Comparison of ENCODE assay signal across 21 cellular contexts in the genomic region with DNA sequence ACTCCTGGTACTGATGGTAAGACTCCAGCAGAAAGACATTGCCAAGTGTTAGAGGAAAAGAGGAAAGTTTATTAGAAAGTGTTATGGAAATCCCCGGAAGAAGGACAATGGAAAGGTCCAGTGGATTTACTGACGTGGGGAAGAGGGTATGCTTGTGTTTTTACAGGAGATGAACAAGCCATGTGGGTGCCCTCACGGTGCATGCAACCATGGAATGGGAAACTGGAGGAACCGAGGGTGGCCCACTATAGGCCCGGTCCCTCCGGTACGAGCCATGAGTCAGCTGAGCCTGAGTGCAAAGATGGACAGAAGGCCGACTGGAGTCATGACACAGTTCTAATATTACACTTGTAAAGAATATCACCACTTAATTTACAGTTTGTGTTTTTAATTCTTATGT.
DNase-seq lines count a peak whose midpoint lies in the region; ATAC-seq and TF ChIP-seq lines count a peak whose summit lies in the region.
"Had no signal": no experiment of that assay in that cellular context is flagged by ENCODE, and none has a peak within 500 bp of the region (broad histone marks: within the 10 kb centered on the region; RNA-seq: fewer than 3 reads in every experiment).

No MANE protein-coding gene starts in this region.

- H3K27ac ChIP-seq in 22Rv1 = peak overlapping the region; percentile 60
- peak overlapping the region; percentile 3 for H3K27ac ChIP-seq in hepatocyte
- H3K27ac ChIP-seq: A549; BLaER1 treated with 17β-estradiol and CSF1 and Interleukin-3, amounts not matched to agents 10 nM and 100 nM had no signal

- peaks cover 35% of the 10 kb centered on the region for H3K4me1 Mint-ChIP-seq in progenitor cell of endocrine pancreas (ENCODE audit: low read depth)
- no peaks in the 10 kb centered on the region for H3K4me1 Mint-ChIP-seq in activated CD4-positive, alpha-beta T cell treated with anti-CD3 and anti-CD28 coated beads, Interleukin-2, amount 10 ng/mL, durations not matched to agents 7 days and 5 days
- H3K4me1 Mint-ChIP-seq: CD14-positive monocyte; CD8-positive, alpha-beta memory T cell had no signal

- peak overlapping the region; percentile 8 for H3K27ac Mint-ChIP-seq in progenitor cell of endocrine pancreas
- H3K27ac Mint-ChIP-seq in activated CD4-positive, alpha-beta T cell treated with anti-CD3 and anti-CD28 coated beads, Interleukin-2, amount 10 ng/mL, durations not matched to agents 7 days and 5 days = no peak overlapping the region
- H3K27ac Mint-ChIP-seq: CD14-positive monocyte; CD4-positive, alpha-beta T cell; CD8-positive, alpha-beta memory T cell; GM23338; H9 had no signal

- H3K4me1 ChIP-seq in hepatocyte (ENCODE audit: insufficient read depth) = peaks cover 18% of the 10 kb centered on the region
- H3K4me1 ChIP-seq: BE2C; BLaER1 treated with 17β-estradiol and CSF1 and Interleukin-3, amounts not matched to agents 10 nM and 100 nM had no signal

- no peak for ATAC-seq in GM18867 (IDR thresholded peaks at IDR 0.05; ENCODE audit: unreplicated experiment)
- ATAC-seq: A549, GM23338, HCT116 had no signal

- CTCF ChIA-PET in HEK293T (lab: Yijun Ruan, JAX) = no interaction called here
- CTCF ChIA-PET in activated CD4-positive, alpha-beta T cell treated with anti-CD3 and anti-CD28 coated beads, Interleukin-2, amount 10 ng/mL, durations not matched to agents 7 days and 5 days (lab: Charles Lee) = no interaction called here

- no peak for DNase-seq in HEK293T (ENCODE audit: extremely low spot score)
- DNase-seq in hepatocyte (ENCODE audit: low spot score) = no peak
- no peak for DNase-seq in progenitor cell of endocrine pancreas (ENCODE audit: low spot score, unreplicated experiment)
- no peak for DNase-seq in foreskin melanocyte
- DNase-seq in activated CD4-positive, alpha-beta T cell treated with anti-CD3 and anti-CD28 coated beads, Interleukin-2, amount 10 ng/mL, durations not matched to agents 7 days and 5 days = no peak
- DNase-seq: 8988T; ACHN; AML-193; BE2C; Calu3; CD4-positive, alpha-beta T cell; CD8-positive, alpha-beta memory T cell; DND-41; H9 had no signal

- peak overlapping the region; percentile 73 for H3K4me2 ChIP-seq in hepatocyte
- H3K4me2 ChIP-seq: BLaER1 treated with 17β-estradiol and CSF1 and Interleukin-3, amounts not matched to agents 10 nM and 100 nM; GM23338 had no signal

- H3K79me2 ChIP-seq in hepatocyte = no peaks in the 10 kb centered on the region

- H3K27me3 Mint-ChIP-seq in progenitor cell of endocrine pancreas = no peaks in the 10 kb centered on the region
- no peaks in the 10 kb centered on the region for H3K27me3 Mint-ChIP-seq in activated CD4-positive, alpha-beta T cell treated with anti-CD3 and anti-CD28 coated beads, Interleukin-2, amount 10 ng/mL, durations not matched to agents 7 days and 5 days
- H3K27me3 Mint-ChIP-seq: CD4-positive, alpha-beta T cell; CD8-positive, alpha-beta memory T cell had no signal

- no peak overlapping the region for H3K4me3 ChIP-seq in hepatocyte
- H3K4me3 ChIP-seq: A549; BLaER1 treated with 17β-estradiol and CSF1 and Interleukin-3, amounts not matched to agents 10 nM and 100 nM; GM23338 had no signal

- H3K4me3 Mint-ChIP-seq in progenitor cell of endocrine pancreas (ENCODE audit: low read depth) = no peak overlapping the region
- H3K4me3 Mint-ChIP-seq in activated CD4-positive, alpha-beta T cell treated with anti-CD3 and anti-CD28 coated beads, Interleukin-2, amount 10 ng/mL, durations not matched to agents 7 days and 5 days = no peak overlapping the region
- H3K4me3 Mint-ChIP-seq: CD14-positive monocyte; CD4-positive, alpha-beta T cell; CD8-positive, alpha-beta memory T cell; GM23338; H9 had no signal

- H3K36me3 Mint-ChIP-seq in progenitor cell of endocrine pancreas (ENCODE audit: insufficient read depth) = no peaks in the 10 kb centered on the region
- H3K36me3 Mint-ChIP-seq in activated CD4-positive, alpha-beta T cell treated with anti-CD3 and anti-CD28 coated beads, Interleukin-2, amount 10 ng/mL, durations not matched to agents 7 days and 5 days (ENCODE audit: low read depth) = no peaks in the 10 kb centered on the region
- H3K36me3 Mint-ChIP-seq: CD14-positive monocyte had no signal

- H3K27me3 ChIP-seq in hepatocyte = no peaks in the 10 kb centered on the region
- H3K27me3 ChIP-seq: BE2C had no signal

- H3K9me2 ChIP-seq in hepatocyte (replicated peaks; ENCODE audit: insufficient read depth) = no peaks in the 10 kb centered on the region

- no peaks in the 10 kb centered on the region for H4K20me1 ChIP-seq in hepatocyte (ENCODE audit: insufficient read depth, poor library complexity, severe bottlenecking)
- H4K20me1 ChIP-seq: BLaER1 treated with 17β-estradiol and CSF1 and Interleukin-3, amounts not matched to agents 10 nM and 100 nM had no signal

- TF ChIP-seq CTCF in 22Rv1 (IDR thresholded peaks at IDR 0.05) = no peak
- TF ChIP-seq CTCF in hepatocyte (IDR thresholded peaks at IDR 0.05; ENCODE audit: poor library complexity) = no peak
- TF ChIP-seq CTCF in progenitor cell of endocrine pancreas (IDR thresholded peaks at IDR 0.05; ENCODE audit: unreplicated experiment) = no peak

- no peaks in the 10 kb centered on the region for H3K9me3 ChIP-seq in hepatocyte (ENCODE audit: low read depth)
- H3K9me3 ChIP-seq: A549, BE2C had no signal

- POLR2A ChIA-PET in HEK293T (lab: Yijun Ruan, JAX) = no interaction called here
- POLR2A ChIA-PET in activated CD4-positive, alpha-beta T cell treated with anti-CD3 and anti-CD28 coated beads, Interleukin-2, amount 10 ng/mL, durations not matched to agents 7 days and 5 days (lab: Charles Lee) = no interaction called here

- no peaks in the 10 kb centered on the region for H3K36me3 ChIP-seq in hepatocyte (replicated peaks; ENCODE audit: insufficient read depth, low read depth)
- H3K36me3 ChIP-seq: BE2C; BLaER1 treated with 17β-estradiol and CSF1 and Interleukin-3, amounts not matched to agents 10 nM and 100 nM had no signal

- no peak overlapping the region for H2AFZ ChIP-seq in hepatocyte
- H2AFZ ChIP-seq: GM23338 had no signal

- H3K9me3 Mint-ChIP-seq in progenitor cell of endocrine pancreas (ENCODE audit: low read depth) = no peaks in the 10 kb centered on the region
- H3K9me3 Mint-ChIP-seq in activated CD4-positive, alpha-beta T cell treated with anti-CD3 and anti-CD28 coated beads, Interleukin-2, amount 10 ng/mL, durations not matched to agents 7 days and 5 days = no peaks in the 10 kb centered on the region
- H3K9me3 Mint-ChIP-seq: CD4-positive, alpha-beta T cell; CD8-positive, alpha-beta memory T cell; GM23338 had no signal

- WGBS in hepatocyte (ENCODE audit: low lambda C conversion rate, missing lambda C conversion rate) = 73% methylated on average over 8 of the region's 8 CpGs

TF ChIP-seq in HEK293T, 16 proteins besides CTCF, POLR2A, EP300 and RAD21:
- no peak for TF ChIP-seq FOXM1 (IDR thresholded peaks at IDR 0.05; ENCODE audit: borderline replicate concordance)
- TF ChIP-seq L3MBTL2 (conservative IDR thresholded peaks at IDR 0.05) = 0 out of 2 replicates have a peak, but pooled peaks have one; percentile 13
- TF ChIP-seq CTBP1 (IDR thresholded peaks at IDR 0.05; ENCODE audit: borderline replicate concordance) = no peak
- no peak for TF ChIP-seq ARNT (IDR thresholded peaks at IDR 0.05)
- no peak for TF ChIP-seq ELF4 (IDR thresholded peaks at IDR 0.05)
- TF ChIP-seq SP1 (IDR thresholded peaks at IDR 0.05) = no peak
